8 cellular contexts compared by ENCODE assay signal in genomic region chr19:35114656-35115537, GRCh38. TPM values are rescaled to one million over a fixed set of nuclear protein-coding genes. Genes with fewer than 3 reads are reported as not detected.
DNase-seq lines count a peak whose midpoint lies in the region; ATAC-seq and TF ChIP-seq lines count a peak whose summit lies in the region.

No MANE protein-coding gene starts in this region.

- peaks cover 5% of the 10 kb centered on the region for H3K4me1 ChIP-seq in mesodermal cell (ENCODE audit: control insufficient read depth, insufficient read depth, low read length, poor library complexity, severe bottlenecking)

- peak; percentile 100 for TF ChIP-seq CTCF in epithelial cell of esophagus (IDR thresholded peaks at IDR 0.05; ENCODE audit: insufficient read depth, low read depth, low read length, missing control alignments)

- no peaks in the 10 kb centered on the region for H3K36me3 ChIP-seq in mesodermal cell (ENCODE audit: control insufficient read depth, insufficient read depth, low read length)

- WGBS in mesodermal cell (ENCODE audit: insufficient coverage in 2 of 2), 2 experiments, result 19 to 36% methylated on average over 12 to 16 of the region's 27 CpGs

- ATAC-seq in GM18870 (IDR thresholded peaks at IDR 0.05; ENCODE audit: unreplicated experiment), result no peak

- H3K4me3 ChIP-seq in epithelial cell of esophagus (ENCODE audit: low read length), result peak overlapping the region; percentile 98
- H3K4me3 ChIP-seq in mesodermal cell (ENCODE audit: extremely low read depth, insufficient read depth, low read length, poor library complexity, severe bottlenecking), result peak overlapping the region; percentile 11

- DNase-seq in DMS153 (lab: John Stamatoyannopoulos, UW), result peak; percentile 41
- no peak for DNase-seq in DMS153 treated with DMSO at 0.1 percent for 48 hours (lab: John Stamatoyannopoulos, UW; ENCODE audit: unreplicated experiment)
- DNase-seq in NCI-H345 (lab: John Stamatoyannopoulos, UW), result peak; percentile 67
- DNase-seq in activated CD8-positive, alpha-beta memory T cell treated with anti-CD3 and anti-CD28 coated beads, Interleukin-2, amount 50 U/mL, for 48 hours, result peak; percentile 93
- DNase-seq in epithelial cell of esophagus (ENCODE audit: low read depth), result peak; percentile 70
- peak; percentile 45 for DNase-seq in stimulated activated CD8-positive, alpha-beta memory T cell treated with anti-CD3 and anti-CD28 coated beads, Interleukin-12 subunit alpha, Interleukin-12 subunit beta, amount 100 ng/mL, for 4 hours (ENCODE audit: low read depth)

- H3K27ac ChIP-seq in mesodermal cell (ENCODE audit: low read depth, low read length, severe bottlenecking), result no peak overlapping the region

- no peaks in the 10 kb centered on the region for H3K9me3 ChIP-seq in mesodermal cell (ENCODE audit: control insufficient read depth, low read length)

RNA-seq across cellular contexts. Expression of gene FXYD3, which starts 0.7 kb away (rescaled TPM):
- not detected for polyA plus RNA-seq in mesodermal cell (2013, experiment 1 of 2)
- polyA plus RNA-seq in mesodermal cell (2013, experiment 2 of 2), result 0.46 TPM

RNA-seq across cellular contexts. Expression of gene LGI4, which starts 20.0 kb away (rescaled TPM):
- 3.6 TPM for polyA plus RNA-seq in mesodermal cell (2013, experiment 1 of 2)
- 4.5 TPM for polyA plus RNA-seq in mesodermal cell (2013, experiment 2 of 2)

RNA-seq across cellular contexts. Expression of gene FXYD1, which starts 23.7 kb away (rescaled TPM):
- 4.2 TPM for polyA plus RNA-seq in mesodermal cell (2013, experiment 1 of 2)
- not detected for polyA plus RNA-seq in mesodermal cell (2013, experiment 2 of 2)

RNA-seq across cellular contexts. Expression of gene FXYD7, which starts 28.2 kb away (rescaled TPM):
- 1.8 TPM for polyA plus RNA-seq in mesodermal cell (2013, experiment 1 of 2)
- 2.0 TPM for polyA plus RNA-seq in mesodermal cell (2013, experiment 2 of 2)

RNA-seq across cellular contexts. Expression of gene FXYD5, which starts 39.6 kb away (rescaled TPM):
- 183 TPM for polyA plus RNA-seq in mesodermal cell (2013, experiment 1 of 2)
- 160 TPM for polyA plus RNA-seq in mesodermal cell (2013, experiment 2 of 2)
